1 cellular context compared by ENCODE assay signal in the genomic region with DNA sequence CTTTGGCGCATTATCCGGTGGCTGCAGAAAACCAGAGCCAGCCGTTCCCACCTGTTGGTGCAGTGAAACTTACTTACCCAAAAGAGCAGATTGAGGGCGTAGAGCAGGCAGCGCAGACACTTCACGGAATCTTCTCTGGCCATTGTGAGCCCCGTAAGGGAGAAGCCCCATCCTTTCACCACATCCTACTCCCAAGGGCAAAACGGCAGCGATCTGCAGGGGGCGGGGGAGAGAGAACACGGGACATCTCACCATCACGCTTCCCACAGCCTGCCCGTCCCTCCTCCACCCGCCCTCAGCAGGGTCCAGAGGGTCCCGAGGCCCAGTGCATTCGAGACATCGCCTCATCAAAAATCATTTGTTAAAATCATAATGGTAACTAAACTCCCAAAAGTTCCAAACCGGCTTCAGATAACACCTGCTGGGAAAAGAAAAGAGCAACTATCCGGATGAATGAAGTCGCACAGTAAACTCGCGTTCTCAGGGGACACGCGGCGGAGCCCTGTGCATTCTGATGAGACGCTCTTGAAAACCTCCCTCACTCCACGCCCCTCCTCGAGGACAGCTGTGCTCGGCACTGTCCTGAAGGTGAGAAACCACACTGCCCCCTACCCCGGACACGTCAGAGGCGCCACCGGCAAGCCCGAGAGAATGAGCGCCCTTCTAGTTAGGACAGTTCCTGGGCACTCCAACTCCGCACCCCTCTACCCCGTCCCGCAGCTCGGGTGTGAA.
TF ChIP-seq lines count a peak whose summit lies in the region.

No MANE protein-coding gene starts in this region.

TF ChIP-seq in H1, 55 proteins besides CTCF, POLR2A, EP300 and RAD21 (continued from another document):
- TF ChIP-seq EGR1 (IDR thresholded peaks at IDR 0.05; ENCODE audit: borderline replicate concordance, low read depth, low read length) (0 out of 2 replicates have a peak, but pooled peaks have one; percentile 8), MAFK (IDR thresholded peaks at IDR 0.05; ENCODE audit: low read depth, low read length) (no peak), KDM4A (IDR thresholded peaks at IDR 0.05; ENCODE audit: low read depth, low read length, severe bottlenecking) (peak; percentile 66), CHD2 (IDR thresholded peaks at IDR 0.05; ENCODE audit: low read length) (no peak), BACH1 (IDR thresholded peaks at IDR 0.05; ENCODE audit: low read length) (peak; percentile 26; the same call in 1 of the 2 replicates), ASH2L (IDR thresholded peaks at IDR 0.05; ENCODE audit: low read length) (peak; percentile 61), HDAC6 (IDR thresholded peaks at IDR 0.05; ENCODE audit: low read depth, low read length) (no peak), BCL11A (IDR thresholded peaks at IDR 0.05; ENCODE audit: low read depth in 2 of 2, low read length in 2 of 2) (no peak), BRCA1 (IDR thresholded peaks at IDR 0.05; ENCODE audit: low read depth, low read length) (no peak), CREB1 (IDR thresholded peaks at IDR 0.05) (peak; percentile 67), SIN3A (conservative IDR thresholded peaks at IDR 0.05 in 1 of 2, IDR thresholded peaks at IDR 0.05 in 1 of 2; ENCODE audit: low read depth in 1 of 2, low read length in 2 of 2) (peak; percentile 21 to 63; a peak in 2 of 4 replicates), GABPA (IDR thresholded peaks at IDR 0.05; ENCODE audit: borderline replicate concordance, insufficient read depth, low read length) (no peak)
- TF ChIP-seq, protein P1, sequence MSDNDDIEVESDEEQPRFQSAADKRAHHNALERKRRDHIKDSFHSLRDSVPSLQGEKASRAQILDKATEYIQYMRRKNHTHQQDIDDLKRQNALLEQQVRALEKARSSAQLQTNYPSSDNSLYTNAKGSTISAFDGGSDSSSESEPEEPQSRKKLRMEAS (IDR thresholded peaks at IDR 0.05) = peak; percentile 87
- TF ChIP-seq, protein P2, sequence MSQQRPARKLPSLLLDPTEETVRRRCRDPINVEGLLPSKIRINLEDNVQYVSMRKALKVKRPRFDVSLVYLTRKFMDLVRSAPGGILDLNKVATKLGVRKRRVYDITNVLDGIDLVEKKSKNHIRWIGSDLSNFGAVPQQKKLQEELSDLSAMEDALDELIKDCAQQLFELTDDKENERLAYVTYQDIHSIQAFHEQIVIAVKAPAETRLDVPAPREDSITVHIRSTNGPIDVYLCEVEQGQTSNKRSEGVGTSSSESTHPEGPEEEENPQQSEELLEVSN (IDR thresholded peaks at IDR 0.05) = peak; percentile 81
- TF ChIP-seq, protein P3, sequence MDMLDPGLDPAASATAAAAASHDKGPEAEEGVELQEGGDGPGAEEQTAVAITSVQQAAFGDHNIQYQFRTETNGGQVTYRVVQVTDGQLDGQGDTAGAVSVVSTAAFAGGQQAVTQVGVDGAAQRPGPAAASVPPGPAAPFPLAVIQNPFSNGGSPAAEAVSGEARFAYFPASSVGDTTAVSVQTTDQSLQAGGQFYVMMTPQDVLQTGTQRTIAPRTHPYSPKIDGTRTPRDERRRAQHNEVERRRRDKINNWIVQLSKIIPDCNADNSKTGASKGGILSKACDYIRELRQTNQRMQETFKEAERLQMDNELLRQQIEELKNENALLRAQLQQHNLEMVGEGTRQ (IDR thresholded peaks at IDR 0.05; ENCODE audit: low read length) = no peak
